ENCODE assay signal across 8 cellular contexts in the genomic region with DNA sequence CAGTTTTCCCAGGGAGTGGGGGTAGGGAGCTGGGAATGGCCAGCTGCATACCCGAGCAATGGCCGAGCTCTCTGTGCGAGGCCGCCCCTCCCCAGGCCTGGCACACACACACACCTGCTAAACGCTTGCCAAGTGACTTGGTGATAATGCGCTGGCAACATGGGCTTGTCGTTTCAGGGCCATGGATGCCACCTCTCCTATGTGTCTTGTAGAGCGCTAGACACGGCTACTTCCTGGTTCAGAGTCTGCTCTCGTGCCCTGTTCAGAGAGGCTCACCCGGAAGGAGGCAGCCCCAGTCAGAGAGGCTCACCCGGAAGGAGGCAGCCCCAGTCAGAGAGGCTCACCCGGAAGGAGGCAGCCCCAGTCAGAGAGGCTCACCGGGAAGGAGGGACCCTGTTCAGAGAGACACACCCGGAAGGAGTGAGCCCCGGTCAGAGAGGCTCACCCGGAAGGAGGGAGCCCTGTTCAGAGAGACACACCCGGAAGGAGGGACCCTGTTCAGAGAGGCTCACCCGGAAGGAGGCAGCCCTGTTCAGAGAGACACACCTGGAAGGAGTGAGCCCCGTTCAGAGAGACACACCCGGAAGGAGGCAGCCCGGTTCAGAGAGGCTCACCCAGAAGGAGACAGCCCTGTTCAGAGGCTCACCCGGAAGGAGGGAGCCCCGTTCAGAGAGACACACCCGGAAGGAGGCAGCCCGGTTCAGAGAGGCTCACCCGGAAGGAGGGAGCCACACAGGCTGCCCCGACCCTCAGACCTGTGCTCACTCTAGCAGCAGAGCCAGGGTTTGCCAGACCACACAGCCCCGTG. TPM values are rescaled to one million over a fixed set of nuclear protein-coding genes. Genes with fewer than 3 reads are reported as not detected.
DNase-seq lines count a peak whose midpoint lies in the region; ATAC-seq, FAIRE-seq and TF ChIP-seq lines count a peak whose summit lies in the region.

No MANE protein-coding gene starts in this region.

- peak overlapping the region; percentile 100 for H3K4me2 ChIP-seq in keratinocyte (ENCODE audit: control insufficient read depth, extremely low read depth, insufficient read depth, low read depth, low read length)
- H3K4me2 ChIP-seq in MM.1S (ENCODE audit: low read depth, low read length) = no peak overlapping the region

- H3K36me3 Mint-ChIP-seq in activated T-cell treated with anti-CD3 and anti-CD28 coated beads, Interleukin-2, amount 50 U/mL, for 72 hours (ENCODE audit: insufficient read depth in 2 of 2) = no peaks in the 10 kb centered on the region

- H3K9me2 ChIP-seq in MM.1S (replicated peaks; ENCODE audit: insufficient read depth, low read length) = no peaks in the 10 kb centered on the region

- peak; percentile 97 for DNase-seq in DMS153 (lab: John Stamatoyannopoulos, UW)
- peak; percentile 63 for DNase-seq in HPDE6-E6E7 (ENCODE audit: extremely low spot score)
- DNase-seq in NOMO-1 treated with DMSO at 0.1 percent for 48 hours (lab: John Stamatoyannopoulos, UW; ENCODE audit: unreplicated experiment) = peak; percentile 84
- peak; percentile 6 to 72 for DNase-seq in activated T-cell treated with anti-CD3 and anti-CD28 coated beads, Interleukin-2, amount 50 U/mL, for 72 hours
- peak; percentile 89 for DNase-seq in keratinocyte (ENCODE audit: low read depth, low spot score)
- peak; percentile 51 for DNase-seq in stromal cell of bone marrow (ENCODE audit: low read depth)
- no peak for DNase-seq in dedifferentiated amniotic fluid mesenchymal stem cell (ENCODE audit: extremely low spot score)
- no peak for DNase-seq in MM.1S

- H3K79me2 ChIP-seq in keratinocyte (ENCODE audit: control insufficient read depth, insufficient read depth, low read length) (no peaks in the 10 kb centered on the region), MM.1S (ENCODE audit: low read length) (no peaks in the 10 kb centered on the region)

- H3F3A ChIP-seq in MM.1S (ENCODE audit: insufficient read depth, low read length) = no peaks in the 10 kb centered on the region

- H2AFZ ChIP-seq in keratinocyte (ENCODE audit: control insufficient read depth, low read length) (peak overlapping the region; percentile 97), MM.1S (ENCODE audit: low read length) (no peak overlapping the region)

- peaks cover 11% of the 10 kb centered on the region for H3K4me1 ChIP-seq in keratinocyte (ENCODE audit: control insufficient read depth, extremely low read depth, insufficient read depth, low read length)
- H3K4me1 ChIP-seq in MM.1S (ENCODE audit: low read length) = no peaks in the 10 kb centered on the region

- peak; percentile 74 to 89 for ATAC-seq in activated T-cell treated with anti-CD3 and anti-CD28 coated beads, Interleukin-2, amount 50 U/mL, for 72 hours (replicated peaks in 1 of 2)

- no peaks in the 10 kb centered on the region for H4K20me1 ChIP-seq in keratinocyte (ENCODE audit: control insufficient read depth, extremely low read depth, insufficient read depth, low read length)
- H4K20me1 ChIP-seq in MM.1S (ENCODE audit: insufficient read depth, low read length) = no peaks in the 10 kb centered on the region

- H3K27me3 ChIP-seq in keratinocyte (ENCODE audit: control insufficient read depth, extremely low read depth, insufficient read depth, low read length) (no peaks in the 10 kb centered on the region), MM.1S (replicated peaks; ENCODE audit: insufficient read depth, low read length) (no peaks in the 10 kb centered on the region)

- no peaks in the 10 kb centered on the region for H3K9me3 ChIP-seq in keratinocyte (ENCODE audit: control insufficient read depth, low read depth, low read length)
- H3K9me3 ChIP-seq in MM.1S (replicated peaks; ENCODE audit: insufficient read depth, low read length) = no peaks in the 10 kb centered on the region

- H3K4me3 ChIP-seq in keratinocyte (ENCODE audit: control insufficient read depth in 2 of 3, extremely low read depth in 1 of 3, insufficient read depth in 2 of 3, low read depth in 1 of 3, low read length in 3 of 3) = peak overlapping the region; percentile 45 to 84 (median 65)
- H3K4me3 ChIP-seq in MM.1S (ENCODE audit: low read length) = no peak overlapping the region; the same call in 1 of the 2 replicates

- peaks cover 7% of the 10 kb centered on the region for H3K4me1 Mint-ChIP-seq in activated T-cell treated with anti-CD3 and anti-CD28 coated beads, Interleukin-2, amount 50 U/mL, for 72 hours (ENCODE audit: low read depth)

- H3K27ac Mint-ChIP-seq in activated T-cell treated with anti-CD3 and anti-CD28 coated beads, Interleukin-2, amount 50 U/mL, for 72 hours = no peak overlapping the region

- dilution Hi-C loops in keratinocyte (cut with MboI; ENCODE audit: extremely low pct_ligation_motif_present, low sequenced_read_pairs) = no loop called here

- no peaks in the 10 kb centered on the region for H3K9me1 ChIP-seq in keratinocyte (ENCODE audit: control insufficient read depth, extremely low read depth, insufficient read depth, low read length)

- H3K27me3 Mint-ChIP-seq in activated T-cell treated with anti-CD3 and anti-CD28 coated beads, Interleukin-2, amount 50 U/mL, for 72 hours (ENCODE audit: low read depth) = no peaks in the 10 kb centered on the region

- TF ChIP-seq CTCF in keratinocyte (optimal IDR thresholded peaks at IDR 0.05 in 1 of 3, IDR thresholded peaks at IDR 0.05 in 1 of 3, conservative IDR thresholded peaks at IDR 0.05 in 1 of 3; ENCODE audit: extremely low read depth in 1 of 3, insufficient read depth in 2 of 3, low read length in 3 of 3) (no peak), MM.1S (IDR thresholded peaks at IDR 0.05; ENCODE audit: low read length) (no peak)

- H3K27ac ChIP-seq in keratinocyte (ENCODE audit: control insufficient read depth, insufficient read depth, low read length) = peak overlapping the region; percentile 77
- no peak overlapping the region for H3K27ac ChIP-seq in MM.1S (ENCODE audit: low read length)

- FAIRE-seq in keratinocyte (lab: Jason Lieb, UNC) = peak; percentile 97

- H3K4me3 Mint-ChIP-seq in activated T-cell treated with anti-CD3 and anti-CD28 coated beads, Interleukin-2, amount 50 U/mL, for 72 hours = peak overlapping the region; percentile 43 to 78

- no peaks in the 10 kb centered on the region for H3K9me3 Mint-ChIP-seq in activated T-cell treated with anti-CD3 and anti-CD28 coated beads, Interleukin-2, amount 50 U/mL, for 72 hours

- peaks cover 4 to 9% of the 10 kb centered on the region in 2 experiments for H3K36me3 ChIP-seq in keratinocyte (ENCODE audit: control insufficient read depth in 2 of 2, extremely low read depth in 1 of 2, insufficient read depth in 2 of 2, low read length in 2 of 2)
- H3K36me3 ChIP-seq in MM.1S (replicated peaks; ENCODE audit: insufficient read depth, low read length) = no peaks in the 10 kb centered on the region

- H3K9ac ChIP-seq in keratinocyte (ENCODE audit: control insufficient read depth, extremely low read depth, insufficient read depth, low read length) (peak overlapping the region; percentile 83), MM.1S (ENCODE audit: low read length) (no peak overlapping the region)

RNA-seq across cellular contexts. Expression of gene ADPRHL1, which starts 4.2 kb away (rescaled TPM):
- 1 to 10 TPM; 1.4 to 2.1 TPM for total RNA-seq in activated T-cell treated with anti-CD3 and anti-CD28 coated beads, Interleukin-2, amount 50 U/mL, for 72 hours
- polyA plus RNA-seq in keratinocyte = 1.2 to 2.2 TPM (median 2.0 TPM) in 3 replicates
- 2.0 TPM for polyA plus RNA-seq in keratinocyte (2011; ENCODE audit: low read depth)
- polyA plus RNA-seq in keratinocyte (2011; cell fraction: cytosol; rRNA removed) = 2.6 and 3.6 TPM in 2 replicates
- polyA plus RNA-seq in keratinocyte (2011; cell fraction: nucleus; rRNA removed) = 1.7 and 2.4 TPM in 2 replicates
- polyA plus RNA-seq in keratinocyte (2012; ENCODE audit: low replicate concordance) = 1.5 and 2.2 TPM in 2 replicates
- polyA minus RNA-seq in keratinocyte = 0.99 to 2.9 TPM (median 1.8 TPM) in 3 replicates
- 4.0 TPM for polyA minus RNA-seq in keratinocyte (2011; cell fraction: cytosol; rRNA and poly(A)+ RNA removed)
- polyA minus RNA-seq in keratinocyte (2011; cell fraction: nucleus; rRNA and poly(A)+ RNA removed) = 0.11 and 0.54 TPM in 2 replicates

RNA-seq across cellular contexts. Expression of gene DCUN1D2, which starts 41.4 kb away (rescaled TPM):
- total RNA-seq in activated T-cell treated with anti-CD3 and anti-CD28 coated beads, Interleukin-2, amount 50 U/mL, for 72 hours = 10 to 100 TPM; 24.6 to 26.2 TPM
- 6.5 to 9.1 TPM (median 7.8 TPM) in 3 replicates for polyA plus RNA-seq in keratinocyte
- 26.8 TPM for polyA plus RNA-seq in keratinocyte (2011; ENCODE audit: low read depth)
- polyA plus RNA-seq in keratinocyte (2011; cell fraction: cytosol; rRNA removed) = 3.7 and 5.4 TPM in 2 replicates
- polyA plus RNA-seq in keratinocyte (2011; cell fraction: nucleus; rRNA removed) = 28.5 and 31.0 TPM in 2 replicates
- polyA plus RNA-seq in keratinocyte (2012; ENCODE audit: low replicate concordance) = 6.1 and 12.9 TPM in 2 replicates
- 2.7 to 14.5 TPM (median 6.9 TPM) in 3 replicates for polyA minus RNA-seq in keratinocyte
- 9.2 TPM for polyA minus RNA-seq in keratinocyte (2011; cell fraction: cytosol; rRNA and poly(A)+ RNA removed)
- 5.3 and 12.4 TPM in 2 replicates for polyA minus RNA-seq in keratinocyte (2011; cell fraction: nucleus; rRNA and poly(A)+ RNA removed)

Comparison
In these comparisons a context has a peak if more than half of its experiments do, and no peak if none do; other contexts are left out.
1. DNase-seq: peak in DMS153 (single experiment), HPDE6-E6E7 (single experiment), NOMO-1 treated with DMSO at 0.1 percent for 48 hours (single experiment), activated T-cell treated with anti-CD3 and anti-CD28 coated beads, Interleukin-2, amount 50 U/mL, for 72 hours (2 of 2), keratinocyte (single experiment) and stromal cell of bone marrow (single experiment); none in dedifferentiated amniotic fluid mesenchymal stem cell (single experiment) and MM.1S (single experiment).